ENCODE assay signal across 7 cellular contexts in the genomic region with DNA sequence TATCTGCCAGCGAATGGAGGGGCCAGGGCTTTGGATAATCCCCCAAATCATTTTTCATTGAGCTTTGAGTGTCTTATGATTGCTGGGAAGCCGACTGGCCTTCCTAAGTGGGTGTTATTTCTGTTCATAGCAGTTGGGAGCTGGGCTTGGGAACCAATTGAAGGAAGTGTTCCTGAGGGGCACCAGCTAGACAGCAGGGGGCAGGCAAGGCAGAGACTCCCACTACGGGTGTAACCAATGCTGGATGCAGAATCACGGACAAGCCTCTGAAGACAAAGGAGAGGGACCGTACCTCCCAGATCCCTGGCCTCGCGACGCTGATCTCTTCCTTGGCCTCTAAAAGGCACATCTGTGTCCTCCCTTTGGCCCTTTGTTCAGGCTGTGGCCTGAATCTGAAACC.
DNase-seq lines count a peak whose midpoint lies in the region; ATAC-seq and TF ChIP-seq lines count a peak whose summit lies in the region.

No MANE protein-coding gene starts in this region.

- TF ChIP-seq CTCF in H9 (conservative IDR thresholded peaks at IDR 0.05): peak; percentile 61; the same call in 2 of the 3 replicates
- peak in 1 of 3 experiments; percentile 10 for TF ChIP-seq CTCF in vagina (IDR thresholded peaks at IDR 0.05)

- H3K36me3 ChIP-seq in vagina: no peaks in the 10 kb centered on the region

- H3K23me2 ChIP-seq in H9 (ENCODE audit: insufficient read length, low read depth, low read length, poor library complexity, severe bottlenecking): no peaks in the 10 kb centered on the region

- no peak overlapping the region for H3T11ph ChIP-seq in H9 (ENCODE audit: low read length)

- H3K4me3 ChIP-seq in vagina: no peak overlapping the region

- no peak overlapping the region for H3K4ac ChIP-seq in H9 (ENCODE audit: low read depth, low read length)

- ATAC-seq in GM18858 (IDR thresholded peaks at IDR 0.05; ENCODE audit: unreplicated experiment): no peak

- H3K18ac ChIP-seq in H9 (ENCODE audit: insufficient read length, low read depth, low read length): no peak overlapping the region

- H3K9ac ChIP-seq in H9 (ENCODE audit: extremely low read depth, insufficient read length, low read length): no peak overlapping the region

- intact Hi-C loops in vagina (cut with DNase I): no loop called here

- no peak overlapping the region for H2BK5ac ChIP-seq in H9 (ENCODE audit: insufficient read length, low read length)

- no peak overlapping the region for H4K5ac ChIP-seq in H9 (ENCODE audit: insufficient read length, low read depth, low read length)

- no peak overlapping the region for H4K8ac ChIP-seq in H9 (replicated peaks; ENCODE audit: insufficient read length, low read depth, low read length)

- H2BK15ac ChIP-seq in H9 (ENCODE audit: low read depth, low read length): no peak overlapping the region

- no peaks in the 10 kb centered on the region for H3K79me2 ChIP-seq in H9 (ENCODE audit: insufficient read depth, low read length)

- no CpG with 5 or more reads among the region's 8 CpGs for WGBS in H9 (ENCODE audit: extremely low coverage, insufficient read length, low lambda C conversion rate)

- H3K4me3 Mint-ChIP-seq in H9: no peak overlapping the region

- H2AFZ ChIP-seq in H9 (ENCODE audit: low read length): no peak overlapping the region

- TF ChIP-seq POLR2A in vagina (IDR thresholded peaks at IDR 0.05): no peak

- no peak overlapping the region for H3K14ac ChIP-seq in H9 (ENCODE audit: insufficient read depth, low read length)

- H3K9me3 ChIP-seq in H9 (ENCODE audit: control insufficient read depth, low read depth, low read length): no peaks in the 10 kb centered on the region
- no peaks in the 10 kb centered on the region for H3K9me3 ChIP-seq in vagina

- no peak overlapping the region for H2BK12ac ChIP-seq in H9 (ENCODE audit: insufficient read length, low read depth, low read length)

- H3K79me1 ChIP-seq in H9 (ENCODE audit: insufficient read depth, low read depth, low read length, poor library complexity, severe bottlenecking): no peaks in the 10 kb centered on the region

- peaks cover 26 to 32% of the 10 kb centered on the region in 2 experiments for H3K4me1 Mint-ChIP-seq in H9

- no peak overlapping the region for H3K56ac ChIP-seq in H9 (ENCODE audit: insufficient read length, low read depth, low read length)

- H3K27me3 ChIP-seq in H9 (ENCODE audit: insufficient read depth, low read length) (no peaks in the 10 kb centered on the region), vagina (no peaks in the 10 kb centered on the region)

- no peak overlapping the region; a peak in 1 of 7 replicates for H3K27ac Mint-ChIP-seq in H9

- H3K23ac ChIP-seq in H9 (ENCODE audit: insufficient read length, low read depth, low read length): no peak overlapping the region

- H3K36me3 Mint-ChIP-seq in H9 (ENCODE audit: insufficient read depth in 1 of 3, low read depth in 3 of 3): no peaks in the 10 kb centered on the region

- no peaks in the 10 kb centered on the region for H3K9me3 Mint-ChIP-seq in H9

- H4K20me1 ChIP-seq in H9 (ENCODE audit: control insufficient read depth, insufficient read depth, insufficient read length): no peaks in the 10 kb centered on the region

- H3K4me1 ChIP-seq in H9 (ENCODE audit: insufficient read depth, low read length) (no peaks in the 10 kb centered on the region), vagina (no peaks in the 10 kb centered on the region)

- peaks cover 6% of the 10 kb centered on the region for H3K27me3 Mint-ChIP-seq in H9 (ENCODE audit: low read depth)

- H2AK5ac ChIP-seq in H9 (ENCODE audit: insufficient read length, low read length): no peak overlapping the region

- H2BK120ac ChIP-seq in H9 (ENCODE audit: low read depth, low read length, poor library complexity, severe bottlenecking): no peak overlapping the region

- DNase-seq in H9 (peak; percentile 78), NCI-H82 (lab: John Stamatoyannopoulos, UW) (peak; percentile 98), fibroblast of gingiva (ENCODE audit: low read depth) (peak; percentile 17), nucleus accumbens (lab: John Stamatoyannopoulos, UW) (peak in 46 of 56 donors; percentile 8 to 80 (median 34)), MV-4-11 (lab: John Stamatoyannopoulos, UW) (no peak), vagina (ENCODE audit: extremely low spot score in 2 of 2) (no peak)

- H3K27ac ChIP-seq in H9 (ENCODE audit: insufficient read length, low read depth, low read length) (no peak overlapping the region), vagina (no peak overlapping the region)

- H2BK20ac ChIP-seq in H9 (ENCODE audit: low read depth, low read length, poor library complexity, severe bottlenecking): no peak overlapping the region

- no peak overlapping the region for H3K4me2 ChIP-seq in H9 (ENCODE audit: insufficient read depth, insufficient read length, low read length)

- H4K91ac ChIP-seq in H9 (ENCODE audit: insufficient read length, low read depth, low read length): no peak overlapping the region

Comparison
In these comparisons a context has a peak if more than half of its experiments do, and no peak if none do; other contexts are left out.
1. DNase-seq: peak in H9 (single experiment), NCI-H82 (single experiment), fibroblast of gingiva (single experiment) and nucleus accumbens (46 of 56); none in MV-4-11 (single experiment) and vagina (0 of 2).